Comparison of ENCODE assay signal across 1 cellular context in genomic region chr22:38317995-38318715, GRCh38.
TF ChIP-seq lines count a peak whose summit lies in the region.

No MANE protein-coding gene starts in this region.

TF ChIP-seq in HepG2, 621 proteins besides CTCF, POLR2A, EP300 and RAD21 (continued from another document and continues in another):
- no peak; the same call in 1 of the 2 replicates for TF ChIP-seq FOXP4 (CRISPR knock-in tag; IDR thresholded peaks at IDR 0.05)
- TF ChIP-seq ZNF136 (CRISPR knock-in tag; IDR thresholded peaks at IDR 0.05; ENCODE audit: low read depth) = 0 out of 2 replicates have a peak, but pooled peaks have one; percentile 27
- TF ChIP-seq TGIF2 (CRISPR knock-in tag; IDR thresholded peaks at IDR 0.05) = peak; percentile 60; the same call in 1 of the 2 replicates
- no peak for TF ChIP-seq ZFP1 (CRISPR knock-in tag; IDR thresholded peaks at IDR 0.05)
- TF ChIP-seq BRCA1 (CRISPR knock-in tag; IDR thresholded peaks at IDR 0.05) = no peak
- TF ChIP-seq ISL2 (CRISPR knock-in tag; IDR thresholded peaks at IDR 0.05) = no peak
- TF ChIP-seq RCOR2 (CRISPR knock-in tag; IDR thresholded peaks at IDR 0.05) = peak; percentile 56; the same call in 1 of the 2 replicates
- TF ChIP-seq AHR (CRISPR knock-in tag; IDR thresholded peaks at IDR 0.05) = 0 out of 2 replicates have a peak, but pooled peaks have one; percentile 11
- peak; percentile 36; the same call in 1 of the 2 replicates for TF ChIP-seq SOX5 (CRISPR knock-in tag; IDR thresholded peaks at IDR 0.05; ENCODE audit: borderline replicate concordance)
- TF ChIP-seq, protein P1, sequence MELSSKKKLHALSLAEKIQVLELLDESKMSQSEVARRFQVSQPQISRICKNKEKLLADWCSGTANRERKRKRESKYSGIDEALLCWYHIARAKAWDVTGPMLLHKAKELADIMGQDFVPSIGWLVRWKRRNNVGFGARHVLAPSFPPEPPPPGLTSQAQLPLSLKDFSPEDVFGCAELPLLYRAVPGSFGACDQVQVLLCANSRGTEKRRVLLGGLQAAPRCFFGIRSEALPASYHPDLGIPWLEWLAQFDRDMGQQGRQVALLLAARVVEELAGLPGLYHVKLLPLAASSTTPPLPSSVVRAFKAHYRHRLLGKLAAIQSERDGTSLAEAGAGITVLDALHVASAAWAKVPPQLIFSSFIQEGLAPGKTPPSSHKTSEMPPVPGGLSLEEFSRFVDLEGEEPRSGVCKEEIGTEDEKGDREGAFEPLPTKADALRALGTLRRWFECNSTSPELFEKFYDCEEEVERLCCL (CRISPR knock-in tag; IDR thresholded peaks at IDR 0.05; ENCODE audit: borderline replicate concordance) = no peak
- TF ChIP-seq ZFP82 (CRISPR knock-in tag; IDR thresholded peaks at IDR 0.05; ENCODE audit: borderline replicate concordance) = no peak
- TF ChIP-seq NCOA2 (CRISPR knock-in tag; IDR thresholded peaks at IDR 0.05) = no peak
- TF ChIP-seq ZNF564 (CRISPR knock-in tag; IDR thresholded peaks at IDR 0.05) = no peak
- TF ChIP-seq ZNF326 (CRISPR knock-in tag; IDR thresholded peaks at IDR 0.05; ENCODE audit: borderline replicate concordance) = no peak
- TF ChIP-seq MLLT10 (CRISPR knock-in tag; IDR thresholded peaks at IDR 0.05) = no peak
- TF ChIP-seq KLF11 (CRISPR knock-in tag; IDR thresholded peaks at IDR 0.05) = no peak
- TF ChIP-seq, protein P2, sequence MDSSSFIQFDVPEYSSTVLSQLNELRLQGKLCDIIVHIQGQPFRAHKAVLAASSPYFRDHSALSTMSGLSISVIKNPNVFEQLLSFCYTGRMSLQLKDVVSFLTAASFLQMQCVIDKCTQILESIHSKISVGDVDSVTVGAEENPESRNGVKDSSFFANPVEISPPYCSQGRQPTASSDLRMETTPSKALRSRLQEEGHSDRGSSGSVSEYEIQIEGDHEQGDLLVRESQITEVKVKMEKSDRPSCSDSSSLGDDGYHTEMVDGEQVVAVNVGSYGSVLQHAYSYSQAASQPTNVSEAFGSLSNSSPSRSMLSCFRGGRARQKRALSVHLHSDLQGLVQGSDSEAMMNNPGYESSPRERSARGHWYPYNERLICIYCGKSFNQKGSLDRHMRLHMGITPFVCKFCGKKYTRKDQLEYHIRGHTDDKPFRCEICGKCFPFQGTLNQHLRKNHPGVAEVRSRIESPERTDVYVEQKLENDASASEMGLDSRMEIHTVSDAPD (CRISPR knock-in tag; IDR thresholded peaks at IDR 0.05) = 0 out of 2 replicates have a peak, but pooled peaks have one; percentile 24
- no peak for TF ChIP-seq MTF1 (CRISPR knock-in tag; IDR thresholded peaks at IDR 0.05)
- TF ChIP-seq KAT8 (CRISPR knock-in tag; IDR thresholded peaks at IDR 0.05) = peak; percentile 66; the same call in 1 of the 2 replicates
- no peak for TF ChIP-seq FOXK2 (IDR thresholded peaks at IDR 0.05)
- no peak for TF ChIP-seq E2F1 (CRISPR knock-in tag; IDR thresholded peaks at IDR 0.05)
- TF ChIP-seq PAF1 (CRISPR knock-in tag; IDR thresholded peaks at IDR 0.05) = no peak
- TF ChIP-seq, protein P3, sequence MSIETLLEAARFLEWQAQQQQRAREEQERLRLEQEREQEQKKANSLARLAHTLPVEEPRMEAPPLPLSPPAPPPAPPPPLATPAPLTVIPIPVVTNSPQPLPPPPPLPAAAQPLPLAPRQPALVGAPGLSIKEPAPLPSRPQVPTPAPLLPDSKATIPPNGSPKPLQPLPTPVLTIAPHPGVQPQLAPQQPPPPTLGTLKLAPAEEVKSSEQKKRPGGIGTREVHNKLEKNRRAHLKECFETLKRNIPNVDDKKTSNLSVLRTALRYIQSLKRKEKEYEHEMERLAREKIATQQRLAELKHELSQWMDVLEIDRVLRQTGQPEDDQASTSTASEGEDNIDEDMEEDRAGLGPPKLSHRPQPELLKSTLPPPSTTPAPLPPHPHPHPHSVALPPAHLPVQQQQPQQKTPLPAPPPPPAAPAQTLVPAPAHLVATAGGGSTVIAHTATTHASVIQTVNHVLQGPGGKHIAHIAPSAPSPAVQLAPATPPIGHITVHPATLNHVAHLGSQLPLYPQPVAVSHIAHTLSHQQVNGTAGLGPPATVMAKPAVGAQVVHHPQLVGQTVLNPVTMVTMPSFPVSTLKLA (IDR thresholded peaks at IDR 0.05) = 0 out of 2 replicates have a peak, but pooled peaks have one; percentile 5
- no peak; the same call in 1 of the 2 replicates for TF ChIP-seq ZNF124 (CRISPR knock-in tag; IDR thresholded peaks at IDR 0.05)
- TF ChIP-seq, protein P4, sequence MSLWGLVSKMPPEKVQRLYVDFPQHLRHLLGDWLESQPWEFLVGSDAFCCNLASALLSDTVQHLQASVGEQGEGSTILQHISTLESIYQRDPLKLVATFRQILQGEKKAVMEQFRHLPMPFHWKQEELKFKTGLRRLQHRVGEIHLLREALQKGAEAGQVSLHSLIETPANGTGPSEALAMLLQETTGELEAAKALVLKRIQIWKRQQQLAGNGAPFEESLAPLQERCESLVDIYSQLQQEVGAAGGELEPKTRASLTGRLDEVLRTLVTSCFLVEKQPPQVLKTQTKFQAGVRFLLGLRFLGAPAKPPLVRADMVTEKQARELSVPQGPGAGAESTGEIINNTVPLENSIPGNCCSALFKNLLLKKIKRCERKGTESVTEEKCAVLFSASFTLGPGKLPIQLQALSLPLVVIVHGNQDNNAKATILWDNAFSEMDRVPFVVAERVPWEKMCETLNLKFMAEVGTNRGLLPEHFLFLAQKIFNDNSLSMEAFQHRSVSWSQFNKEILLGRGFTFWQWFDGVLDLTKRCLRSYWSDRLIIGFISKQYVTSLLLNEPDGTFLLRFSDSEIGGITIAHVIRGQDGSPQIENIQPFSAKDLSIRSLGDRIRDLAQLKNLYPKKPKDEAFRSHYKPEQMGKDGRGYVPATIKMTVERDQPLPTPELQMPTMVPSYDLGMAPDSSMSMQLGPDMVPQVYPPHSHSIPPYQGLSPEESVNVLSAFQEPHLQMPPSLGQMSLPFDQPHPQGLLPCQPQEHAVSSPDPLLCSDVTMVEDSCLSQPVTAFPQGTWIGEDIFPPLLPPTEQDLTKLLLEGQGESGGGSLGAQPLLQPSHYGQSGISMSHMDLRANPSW (CRISPR knock-in tag; IDR thresholded peaks at IDR 0.05; ENCODE audit: borderline replicate concordance) = no peak
- TF ChIP-seq ATAD3A (CRISPR knock-in tag; IDR thresholded peaks at IDR 0.05) = no peak
- no peak for TF ChIP-seq FOXA1 (IDR thresholded peaks at IDR 0.05)
- TF ChIP-seq FOXA1 (CRISPR knock-in tag; IDR thresholded peaks at IDR 0.05) = 0 out of 2 replicates have a peak, but pooled peaks have one; percentile 3
- TF ChIP-seq U2AF2 (IDR thresholded peaks at IDR 0.05; ENCODE audit: low read depth, low read length) = no peak
- TF ChIP-seq, protein P5, sequence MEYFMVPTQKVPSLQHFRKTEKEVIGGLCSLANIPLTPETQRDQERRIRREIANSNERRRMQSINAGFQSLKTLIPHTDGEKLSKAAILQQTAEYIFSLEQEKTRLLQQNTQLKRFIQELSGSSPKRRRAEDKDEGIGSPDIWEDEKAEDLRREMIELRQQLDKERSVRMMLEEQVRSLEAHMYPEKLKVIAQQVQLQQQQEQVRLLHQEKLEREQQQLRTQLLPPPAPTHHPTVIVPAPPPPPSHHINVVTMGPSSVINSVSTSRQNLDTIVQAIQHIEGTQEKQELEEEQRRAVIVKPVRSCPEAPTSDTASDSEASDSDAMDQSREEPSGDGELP (IDR thresholded peaks at IDR 0.05; ENCODE audit: borderline replicate concordance, low read depth) = peak; percentile 37; the same call in 1 of the 2 replicates
- TF ChIP-seq WIZ (CRISPR knock-in tag; IDR thresholded peaks at IDR 0.05) = no peak
- no peak for TF ChIP-seq SMAD3 (CRISPR knock-in tag; IDR thresholded peaks at IDR 0.05)
- TF ChIP-seq IKZF4 (CRISPR knock-in tag; IDR thresholded peaks at IDR 0.05; ENCODE audit: borderline replicate concordance, low read depth, not compliant biosample characterization) = peak; percentile 72
- TF ChIP-seq MXD4 (CRISPR knock-in tag; IDR thresholded peaks at IDR 0.05) = no peak
- no peak for TF ChIP-seq ARNT2 (CRISPR knock-in tag; IDR thresholded peaks at IDR 0.05; ENCODE audit: low read depth)
- TF ChIP-seq, protein P6, sequence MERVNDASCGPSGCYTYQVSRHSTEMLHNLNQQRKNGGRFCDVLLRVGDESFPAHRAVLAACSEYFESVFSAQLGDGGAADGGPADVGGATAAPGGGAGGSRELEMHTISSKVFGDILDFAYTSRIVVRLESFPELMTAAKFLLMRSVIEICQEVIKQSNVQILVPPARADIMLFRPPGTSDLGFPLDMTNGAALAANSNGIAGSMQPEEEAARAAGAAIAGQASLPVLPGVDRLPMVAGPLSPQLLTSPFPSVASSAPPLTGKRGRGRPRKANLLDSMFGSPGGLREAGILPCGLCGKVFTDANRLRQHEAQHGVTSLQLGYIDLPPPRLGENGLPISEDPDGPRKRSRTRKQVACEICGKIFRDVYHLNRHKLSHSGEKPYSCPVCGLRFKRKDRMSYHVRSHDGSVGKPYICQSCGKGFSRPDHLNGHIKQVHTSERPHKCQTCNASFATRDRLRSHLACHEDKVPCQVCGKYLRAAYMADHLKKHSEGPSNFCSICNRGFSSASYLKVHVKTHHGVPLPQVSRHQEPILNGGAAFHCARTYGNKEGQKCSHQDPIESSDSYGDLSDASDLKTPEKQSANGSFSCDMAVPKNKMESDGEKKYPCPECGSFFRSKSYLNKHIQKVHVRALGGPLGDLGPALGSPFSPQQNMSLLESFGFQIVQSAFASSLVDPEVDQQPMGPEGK (CRISPR knock-in tag; IDR thresholded peaks at IDR 0.05) = peak; percentile 16; the same call in 1 of the 2 replicates
- TF ChIP-seq, protein P7, sequence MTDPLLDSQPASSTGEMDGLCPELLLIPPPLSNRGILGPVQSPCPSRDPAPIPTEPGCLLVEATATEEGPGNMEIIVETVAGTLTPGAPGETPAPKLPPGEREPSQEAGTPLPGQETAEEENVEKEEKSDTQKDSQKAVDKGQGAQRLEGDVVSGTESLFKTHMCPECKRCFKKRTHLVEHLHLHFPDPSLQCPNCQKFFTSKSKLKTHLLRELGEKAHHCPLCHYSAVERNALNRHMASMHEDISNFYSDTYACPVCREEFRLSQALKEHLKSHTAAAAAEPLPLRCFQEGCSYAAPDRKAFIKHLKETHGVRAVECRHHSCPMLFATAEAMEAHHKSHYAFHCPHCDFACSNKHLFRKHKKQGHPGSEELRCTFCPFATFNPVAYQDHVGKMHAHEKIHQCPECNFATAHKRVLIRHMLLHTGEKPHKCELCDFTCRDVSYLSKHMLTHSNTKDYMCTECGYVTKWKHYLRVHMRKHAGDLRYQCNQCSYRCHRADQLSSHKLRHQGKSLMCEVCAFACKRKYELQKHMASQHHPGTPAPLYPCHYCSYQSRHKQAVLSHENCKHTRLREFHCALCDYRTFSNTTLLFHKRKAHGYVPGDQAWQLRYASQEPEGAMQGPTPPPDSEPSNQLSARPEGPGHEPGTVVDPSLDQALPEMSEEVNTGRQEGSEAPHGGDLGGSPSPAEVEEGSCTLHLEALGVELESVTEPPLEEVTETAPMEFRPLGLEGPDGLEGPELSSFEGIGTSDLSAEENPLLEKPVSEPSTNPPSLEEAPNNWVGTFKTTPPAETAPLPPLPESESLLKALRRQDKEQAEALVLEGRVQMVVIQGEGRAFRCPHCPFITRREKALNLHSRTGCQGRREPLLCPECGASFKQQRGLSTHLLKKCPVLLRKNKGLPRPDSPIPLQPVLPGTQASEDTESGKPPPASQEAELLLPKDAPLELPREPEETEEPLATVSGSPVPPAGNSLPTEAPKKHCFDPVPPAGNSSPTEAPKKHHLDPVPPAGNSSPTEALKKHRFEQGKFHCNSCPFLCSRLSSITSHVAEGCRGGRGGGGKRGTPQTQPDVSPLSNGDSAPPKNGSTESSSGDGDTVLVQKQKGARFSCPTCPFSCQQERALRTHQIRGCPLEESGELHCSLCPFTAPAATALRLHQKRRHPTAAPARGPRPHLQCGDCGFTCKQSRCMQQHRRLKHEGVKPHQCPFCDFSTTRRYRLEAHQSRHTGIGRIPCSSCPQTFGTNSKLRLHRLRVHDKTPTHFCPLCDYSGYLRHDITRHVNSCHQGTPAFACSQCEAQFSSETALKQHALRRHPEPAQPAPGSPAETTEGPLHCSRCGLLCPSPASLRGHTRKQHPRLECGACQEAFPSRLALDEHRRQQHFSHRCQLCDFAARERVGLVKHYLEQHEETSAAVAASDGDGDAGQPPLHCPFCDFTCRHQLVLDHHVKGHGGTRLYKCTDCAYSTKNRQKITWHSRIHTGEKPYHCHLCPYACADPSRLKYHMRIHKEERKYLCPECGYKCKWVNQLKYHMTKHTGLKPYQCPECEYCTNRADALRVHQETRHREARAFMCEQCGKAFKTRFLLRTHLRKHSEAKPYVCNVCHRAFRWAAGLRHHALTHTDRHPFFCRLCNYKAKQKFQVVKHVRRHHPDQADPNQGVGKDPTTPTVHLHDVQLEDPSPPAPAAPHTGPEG (CRISPR knock-in tag; IDR thresholded peaks at IDR 0.05) = no peak
- TF ChIP-seq ZNF629 (CRISPR knock-in tag; conservative IDR thresholded peaks at IDR 0.05) = peak; percentile 40; the same call in 1 of the 2 replicates
- TF ChIP-seq, protein P8, sequence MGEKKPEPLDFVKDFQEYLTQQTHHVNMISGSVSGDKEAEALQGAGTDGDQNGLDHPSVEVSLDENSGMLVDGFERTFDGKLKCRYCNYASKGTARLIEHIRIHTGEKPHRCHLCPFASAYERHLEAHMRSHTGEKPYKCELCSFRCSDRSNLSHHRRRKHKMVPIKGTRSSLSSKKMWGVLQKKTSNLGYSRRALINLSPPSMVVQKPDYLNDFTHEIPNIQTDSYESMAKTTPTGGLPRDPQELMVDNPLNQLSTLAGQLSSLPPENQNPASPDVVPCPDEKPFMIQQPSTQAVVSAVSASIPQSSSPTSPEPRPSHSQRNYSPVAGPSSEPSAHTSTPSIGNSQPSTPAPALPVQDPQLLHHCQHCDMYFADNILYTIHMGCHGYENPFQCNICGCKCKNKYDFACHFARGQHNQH (CRISPR knock-in tag; IDR thresholded peaks at IDR 0.05) = peak; percentile 58; the same call in 1 of the 2 replicates
- TF ChIP-seq ZNF761 (CRISPR knock-in tag; conservative IDR thresholded peaks at IDR 0.05) = no peak
